In genomic region chr1:167825419-167826079, GRCh38 we compare ENCODE assay signal across 25 cellular contexts.
DNase-seq lines count a peak whose midpoint lies in the region; ATAC-seq lines count a peak whose summit lies in the region.
"Had no signal": no experiment of that assay in that cellular context is flagged by ENCODE, and none has a peak within 500 bp of the region (broad histone marks: within the 10 kb centered on the region; RNA-seq: fewer than 3 reads in every experiment).

No MANE protein-coding gene starts in this region.

- H3K79me2 ChIP-seq in trophoblast cell (ENCODE audit: control insufficient read depth, insufficient read depth, low read length, poor library complexity), result peaks cover 3% of the 10 kb centered on the region

- H3K79me1 ChIP-seq in trophoblast cell (ENCODE audit: low read length), result peaks cover 22% of the 10 kb centered on the region

- H4K12ac ChIP-seq in trophoblast cell (ENCODE audit: low read depth, low read length), result no peak overlapping the region

- no peaks in the 10 kb centered on the region for H3K9me3 ChIP-seq in trophoblast cell (ENCODE audit: insufficient read depth, low read depth, low read length)
- H3K9me3 ChIP-seq: MG63, SJSA1 had no signal

- no peak overlapping the region for H2AK5ac ChIP-seq in trophoblast cell (ENCODE audit: low read length)

- H3K4me1 ChIP-seq in trophoblast cell (ENCODE audit: control insufficient read depth in 1 of 2, insufficient read depth in 2 of 2, low read length in 2 of 2), result peaks cover 13 to 14% of the 10 kb centered on the region in 2 experiments

- H3K36me3 ChIP-seq in trophoblast cell (ENCODE audit: control insufficient read depth in 1 of 2, insufficient read depth in 2 of 2, low read length in 2 of 2), result no peaks in the 10 kb centered on the region
- H3K36me3 ChIP-seq: MG63, SJSA1 had no signal

- no peaks in the 10 kb centered on the region for H3K9me3 Mint-ChIP-seq in activated CD4-positive, alpha-beta T cell treated with anti-CD3 and anti-CD28 coated beads, Interleukin-2, amount 10 ng/mL, durations not matched to agents 24 days and 14 days
- H3K9me3 Mint-ChIP-seq: GM23338, H9 had no signal

- peaks cover 7% of the 10 kb centered on the region for H3K4me1 Mint-ChIP-seq in activated CD4-positive, alpha-beta T cell treated with anti-CD3 and anti-CD28 coated beads, Interleukin-2, amount 10 ng/mL, durations not matched to agents 24 days and 14 days
- H3K4me1 Mint-ChIP-seq: B cell, CD14-positive monocyte had no signal

- no peak overlapping the region for H3K14ac ChIP-seq in trophoblast cell (ENCODE audit: low read length)

- H4K91ac ChIP-seq in trophoblast cell (ENCODE audit: low read depth, low read length), result peak overlapping the region; percentile 35

- peak overlapping the region; percentile 54 for H2BK120ac ChIP-seq in trophoblast cell (ENCODE audit: insufficient read depth, low read length, poor library complexity)

- ATAC-seq in HG03342 (IDR thresholded peaks at IDR 0.05; ENCODE audit: unreplicated experiment), result no peak
- ATAC-seq: GM23338, PC-3 had no signal

- peak overlapping the region; percentile 14 for H2BK5ac ChIP-seq in trophoblast cell (ENCODE audit: low read depth, low read length, poor library complexity)

- H3K18ac ChIP-seq in trophoblast cell (ENCODE audit: low read length), result peak overlapping the region; percentile 29

- H3K27ac ChIP-seq in trophoblast cell (ENCODE audit: low read depth, low read length), result no peak overlapping the region
- H3K27ac ChIP-seq: 22Rv1, HL-60, SJSA1 had no signal

- no peak overlapping the region for H2AFZ ChIP-seq in trophoblast cell (ENCODE audit: insufficient read depth, low read length, poor library complexity)

- no peak overlapping the region for H3K4me3 Mint-ChIP-seq in activated CD4-positive, alpha-beta T cell treated with anti-CD3 and anti-CD28 coated beads, Interleukin-2, amount 10 ng/mL, durations not matched to agents 24 days and 14 days
- H3K4me3 Mint-ChIP-seq: B cell, CD14-positive monocyte, GM23338, H9 had no signal

- H3K23ac ChIP-seq in trophoblast cell (ENCODE audit: low read length), result no peak overlapping the region

- H3K4me2 ChIP-seq in trophoblast cell (ENCODE audit: low read length), result no peak overlapping the region
- H3K4me2 ChIP-seq: GM23338 had no signal

- H3K36me3 Mint-ChIP-seq in activated CD4-positive, alpha-beta T cell treated with anti-CD3 and anti-CD28 coated beads, Interleukin-2, amount 10 ng/mL, durations not matched to agents 24 days and 14 days (ENCODE audit: low read depth), result no peaks in the 10 kb centered on the region
- H3K36me3 Mint-ChIP-seq: CD14-positive monocyte had no signal

- no peak overlapping the region for H4K8ac ChIP-seq in trophoblast cell (ENCODE audit: low read depth, low read length)

- H3K9ac ChIP-seq in trophoblast cell (ENCODE audit: low read length), result no peak overlapping the region

- no CpG with 5 or more reads among the region's 4 CpGs for WGBS in trophoblast cell (ENCODE audit: extremely low coverage, insufficient coverage, insufficient read length)

- DNase-seq in DMS53 (lab: John Stamatoyannopoulos, UW) (peak; percentile 20), DMS53 treated with DMSO at 0.1 percent for 48 hours (lab: John Stamatoyannopoulos, UW; ENCODE audit: unreplicated experiment) (no peak), OCI-M1 (lab: John Stamatoyannopoulos, UW) (peak; percentile 41), dedifferentiated amniotic fluid mesenchymal stem cell (ENCODE audit: extremely low spot score) (peak; percentile 38), trophoblast cell (no peak), midbrain (lab: John Stamatoyannopoulos, UW) (no peak)
- no peak for DNase-seq in activated CD4-positive, alpha-beta T cell treated with anti-CD3 and anti-CD28 coated beads, Interleukin-2, amount 10 ng/mL, durations not matched to agents 24 days and 14 days
- DNase-seq: DMS153, H9, MG63, NCI-H1048, NCI-H1417 treated with DMSO at 0.1 percent for 48 hours, NCI-H1694 treated with DMSO at 0.1 percent for 48 hours, NCI-H2081, NCI-H446, NCI-H524 treated with DMSO at 0.1 percent for 48 hours, NCI-H774, PC-3 had no signal

- peaks cover 11% of the 10 kb centered on the region for H3K27me3 Mint-ChIP-seq in activated CD4-positive, alpha-beta T cell treated with anti-CD3 and anti-CD28 coated beads, Interleukin-2, amount 10 ng/mL, durations not matched to agents 24 days and 14 days

- H3K27ac Mint-ChIP-seq in activated CD4-positive, alpha-beta T cell treated with anti-CD3 and anti-CD28 coated beads, Interleukin-2, amount 10 ng/mL, durations not matched to agents 24 days and 14 days, result no peak overlapping the region
- H3K27ac Mint-ChIP-seq: B cell, CD14-positive monocyte, GM23338 had no signal

- intact Hi-C loops in activated CD4-positive, alpha-beta T cell treated with anti-CD3 and anti-CD28 coated beads, Interleukin-2, amount 10 ng/mL, durations not matched to agents 24 days and 14 days (cut with micrococcal nuclease), result no loop called here

- H3K4ac ChIP-seq in trophoblast cell (ENCODE audit: low read depth, low read length), result no peak overlapping the region

- H3K4me3 ChIP-seq in trophoblast cell (ENCODE audit: low read depth, low read length), result no peak overlapping the region
- H3K4me3 ChIP-seq: GM23338, MG63, SJSA1 had no signal

- no peaks in the 10 kb centered on the region for H3K27me3 ChIP-seq in trophoblast cell (ENCODE audit: insufficient read depth, low read length)
- H3K27me3 ChIP-seq: MG63, SJSA1 had no signal

- H2BK12ac ChIP-seq in trophoblast cell (ENCODE audit: low read length), result peak overlapping the region; percentile 82

Comparison
In these comparisons a context has a peak if more than half of its experiments do, and no peak if none do; other contexts are left out.
1. DNase-seq: peak in DMS53 (single experiment), OCI-M1 (single experiment) and dedifferentiated amniotic fluid mesenchymal stem cell (single experiment); none in DMS53 treated with DMSO at 0.1 percent for 48 hours (single experiment), trophoblast cell (0 of 2), midbrain (single experiment) and activated CD4-positive, alpha-beta T cell treated with anti-CD3 and anti-CD28 coated beads, Interleukin-2, amount 10 ng/mL, durations not matched to agents 24 days and 14 days (single experiment).